ENCODE assay signal across 31 cellular contexts in genomic region chr6:4504700-4505099, GRCh38.
"Had no signal": no experiment of that assay in that cellular context is flagged by ENCODE, and none has a peak within 500 bp of the region (broad histone marks: within the 10 kb centered on the region; RNA-seq: fewer than 3 reads in every experiment).

No MANE protein-coding gene starts in this region.

- H3K36me3 Mint-ChIP-seq: activated naive CD8-positive, alpha-beta T cell had no signal

- H3K4me1 Mint-ChIP-seq: activated B cell treated with CpG ODN at 0.5 μM for 24 hours; activated T-helper 17 cell treated with anti-CD3 and anti-CD28 coated beads, Interleukin-2, amount 50 U/mL, for 72 hours; T-helper 17 cell had no signal

- H3K27ac ChIP-seq: adrenal gland, body of pancreas, epithelial cell of prostate, esophagus squamous epithelium, heart right ventricle, WERI-Rb-1 had no signal

- H3K9me3 ChIP-seq: adrenal gland, body of pancreas, esophagus squamous epithelium, heart right ventricle had no signal

- H3K27me3 ChIP-seq: adrenal gland, body of pancreas, esophagus squamous epithelium, heart right ventricle had no signal

- H3K36me3 ChIP-seq: adrenal gland, esophagus squamous epithelium, heart right ventricle, WERI-Rb-1 had no signal

- ATAC-seq: activated CD4-positive, CD25-positive, alpha-beta regulatory T cell treated with anti-CD3 and anti-CD28 coated beads, Interleukin-2, amount 50 U/mL, for 24 hours; activated CD8-positive, alpha-beta T cell treated with anti-CD3 and anti-CD28 coated beads for 36 hours; activated T-cell treated with anti-CD3 and anti-CD28 coated beads, Interleukin-2, amount 50 U/mL, for 4 hours; activated T-helper 17 cell treated with anti-CD3 and anti-CD28 coated beads, Interleukin-2, amount 50 U/mL, for 72 hours; body of pancreas; heart right ventricle; T-helper 17 cell had no signal

- H3K27ac Mint-ChIP-seq: activated B cell treated with CpG ODN at 0.5 μM for 24 hours; activated CD8-positive, alpha-beta T cell treated with anti-CD3 and anti-CD28 coated beads for 36 hours; activated naive CD8-positive, alpha-beta T cell; activated T-helper 17 cell treated with anti-CD3 and anti-CD28 coated beads, Interleukin-2, amount 50 U/mL, for 72 hours; T-helper 17 cell; T-helper 2 cell treated with Interferon-gamma antibody and Interleukin-4, amounts not matched to agents 5 μg/mL and 100 μg/mL, for 36 hours had no signal

- H3K4me3 Mint-ChIP-seq: activated B cell treated with CpG ODN at 0.5 μM for 24 hours; activated CD8-positive, alpha-beta T cell treated with anti-CD3 and anti-CD28 coated beads for 36 hours; activated naive CD8-positive, alpha-beta T cell; activated T-cell treated with anti-CD3 and anti-CD28 coated beads, Interleukin-2, amount 50 U/mL, for 4 hours; activated T-helper 17 cell treated with anti-CD3 and anti-CD28 coated beads, Interleukin-2, amount 50 U/mL, for 72 hours; T-helper 17 cell; T-helper 2 cell treated with Interferon-gamma antibody and Interleukin-4, amounts not matched to agents 5 μg/mL and 100 μg/mL, for 36 hours had no signal

- DNase-seq: activated B cell treated with CpG ODN at 0.5 μM for 24 hours; activated CD4-positive, alpha-beta T cell treated with anti-CD3 and anti-CD28 coated beads for 48 hours; activated CD4-positive, alpha-beta T cell treated with anti-CD3 and anti-CD28 coated beads, Interleukin-2, amount 50 U/mL, for 1 hour; activated CD4-positive, alpha-beta T cell treated with anti-CD3 and anti-CD28 coated beads, Interleukin-2, amount 50 U/mL, for 48 hours; activated CD8-positive, alpha-beta memory T cell treated with anti-CD3 and anti-CD28 coated beads for 24 hours; activated CD8-positive, alpha-beta T cell treated with anti-CD3 and anti-CD28 coated beads for 36 hours; activated effector memory CD4-positive, alpha-beta T cell treated with Interleukin-2 at 50 U/mL for 16 hours; activated gamma-delta T cell treated with Interleukin-2 at 50 U/mL for 16 hours; activated naive CD4-positive, alpha-beta T cell treated with anti-CD3 and anti-CD28 coated beads, Interleukin-2, amount 50 U/mL, for 16 hours; activated naive CD4-positive, alpha-beta T cell treated with Interleukin-2 at 50 U/mL for 16 hours; activated T-cell treated with anti-CD3 and anti-CD28 coated beads, Interleukin-2, amount 50 U/mL, for 4 hours; adrenal gland; amygdala; aorta; body of pancreas; caudate nucleus; cortex of kidney; dermis blood vessel endothelial cell; effector CD8-positive, alpha-beta T cell; esophagus squamous epithelium; foreskin fibroblast; heart right ventricle; T-helper 1 cell; T-helper 17 cell; T1000; WERI-Rb-1 had no signal

- H3K4me3 ChIP-seq: adrenal gland, body of pancreas, esophagus squamous epithelium, heart right ventricle had no signal

- H3K9me3 Mint-ChIP-seq: activated CD8-positive, alpha-beta T cell treated with anti-CD3 and anti-CD28 coated beads for 36 hours; activated T-helper 17 cell treated with anti-CD3 and anti-CD28 coated beads, Interleukin-2, amount 50 U/mL, for 72 hours; T-helper 2 cell treated with Interferon-gamma antibody and Interleukin-4, amounts not matched to agents 5 μg/mL and 100 μg/mL, for 36 hours had no signal

- H3K4me1 ChIP-seq: adrenal gland, body of pancreas, esophagus squamous epithelium, heart right ventricle had no signal
